Comparison of ENCODE assay signal across 1 cellular context in the genomic region with DNA sequence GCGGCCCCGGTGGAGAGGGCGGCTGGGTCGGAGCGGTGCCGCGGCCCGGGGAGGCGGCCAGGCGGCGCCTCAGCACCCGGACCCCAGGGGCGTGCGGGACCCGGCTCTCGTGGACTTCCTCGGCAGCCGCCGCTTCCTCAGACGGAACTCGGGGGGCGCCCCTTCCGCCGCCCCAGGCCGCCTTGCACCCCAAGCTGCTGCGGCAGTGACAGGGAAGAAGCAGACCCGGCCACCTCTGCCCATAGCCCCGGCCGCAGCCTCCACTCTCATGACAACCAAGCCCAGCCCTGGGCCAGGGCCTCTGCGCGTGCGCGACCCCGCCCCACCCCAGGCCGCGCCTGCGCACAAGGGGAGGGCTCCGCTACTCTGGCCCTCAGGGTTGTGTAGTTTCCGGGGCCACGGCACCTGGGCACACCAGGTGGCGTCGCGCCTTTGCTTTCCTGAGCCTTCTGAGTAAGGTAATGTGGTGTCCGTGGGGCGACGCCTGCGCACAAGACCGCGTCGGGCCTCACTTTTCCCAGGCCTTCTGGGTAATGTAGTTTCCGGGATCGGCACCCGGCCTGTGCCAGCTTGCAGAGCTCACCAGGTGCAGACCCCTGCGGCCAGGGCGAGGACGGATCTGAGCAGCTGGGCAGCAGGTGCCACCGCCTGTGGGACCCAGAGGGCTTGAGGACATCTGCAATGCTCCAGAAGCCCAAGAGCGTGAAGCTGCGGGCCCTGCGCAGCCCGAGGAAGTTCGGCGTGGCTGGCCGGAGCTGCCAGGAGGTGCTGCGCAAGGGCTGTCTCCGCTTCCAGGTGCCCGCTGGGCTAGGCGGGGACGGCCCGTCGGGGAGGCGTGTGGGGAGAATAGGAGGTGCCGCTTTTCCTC.
TF ChIP-seq lines count a peak whose summit lies in the region.

CEP104 (minus strand) TSS at position 289 of the 868 bp plus-strand sequence. CDS start 4,804 bp downstream, outside the sequence.
DFFB (plus strand) TSS at position 554 of the 868 bp plus-strand sequence; CDS start at position 682, 128 bp downstream.

TF ChIP-seq in HEK293, 187 proteins besides CTCF, POLR2A, EP300 and RAD21 (continued from another document and continues in another):
- no peak for TF ChIP-seq PRDM6 (tag by site-specific recombination; IDR thresholded peaks at IDR 0.05)
- TF ChIP-seq ZBTB7A (tag by site-specific recombination; IDR thresholded peaks at IDR 0.05; ENCODE audit: low read depth): peak; percentile 41; the same call in 1 of the 2 replicates
- peak; percentile 80; the same call in 1 of the 2 replicates for TF ChIP-seq ZXDB (tag by site-specific recombination; IDR thresholded peaks at IDR 0.05)
- no peak for TF ChIP-seq KLF7 (tag by site-specific recombination; IDR thresholded peaks at IDR 0.05; ENCODE audit: borderline replicate concordance)
- TF ChIP-seq ZBTB17 (tag by site-specific recombination; IDR thresholded peaks at IDR 0.05): peak; percentile 74
- no peak for TF ChIP-seq GFI1B (tag by site-specific recombination; IDR thresholded peaks at IDR 0.05)
- no peak for TF ChIP-seq ZNF621 (tag by site-specific recombination; IDR thresholded peaks at IDR 0.05)
- TF ChIP-seq, protein P1, sequence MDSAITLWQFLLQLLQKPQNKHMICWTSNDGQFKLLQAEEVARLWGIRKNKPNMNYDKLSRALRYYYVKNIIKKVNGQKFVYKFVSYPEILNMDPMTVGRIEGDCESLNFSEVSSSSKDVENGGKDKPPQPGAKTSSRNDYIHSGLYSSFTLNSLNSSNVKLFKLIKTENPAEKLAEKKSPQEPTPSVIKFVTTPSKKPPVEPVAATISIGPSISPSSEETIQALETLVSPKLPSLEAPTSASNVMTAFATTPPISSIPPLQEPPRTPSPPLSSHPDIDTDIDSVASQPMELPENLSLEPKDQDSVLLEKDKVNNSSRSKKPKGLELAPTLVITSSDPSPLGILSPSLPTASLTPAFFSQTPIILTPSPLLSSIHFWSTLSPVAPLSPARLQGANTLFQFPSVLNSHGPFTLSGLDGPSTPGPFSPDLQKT (IDR thresholded peaks at IDR 0.05; ENCODE audit: borderline replicate concordance, low read depth, low read length): no peak; the same call in 1 of the 2 replicates
- no peak for TF ChIP-seq ZFP69B (tag by site-specific recombination; IDR thresholded peaks at IDR 0.05)
- no peak for TF ChIP-seq ZNF37A (tag by site-specific recombination; IDR thresholded peaks at IDR 0.05)
- 0 out of 2 replicates have a peak, but pooled peaks have one; percentile 44 for TF ChIP-seq KLF17 (tag by site-specific recombination; IDR thresholded peaks at IDR 0.05)
- TF ChIP-seq ZNF2 (tag by site-specific recombination; IDR thresholded peaks at IDR 0.05): peak; percentile 48; the same call in 1 of the 2 replicates
- no peak for TF ChIP-seq ZNF623 (tag by site-specific recombination; IDR thresholded peaks at IDR 0.05)
- TF ChIP-seq ZNF266 (tag by site-specific recombination; IDR thresholded peaks at IDR 0.05; ENCODE audit: low read depth): no peak
- peak; percentile 95 for TF ChIP-seq HIC1 (tag by site-specific recombination; IDR thresholded peaks at IDR 0.05)
- TF ChIP-seq, protein P2, sequence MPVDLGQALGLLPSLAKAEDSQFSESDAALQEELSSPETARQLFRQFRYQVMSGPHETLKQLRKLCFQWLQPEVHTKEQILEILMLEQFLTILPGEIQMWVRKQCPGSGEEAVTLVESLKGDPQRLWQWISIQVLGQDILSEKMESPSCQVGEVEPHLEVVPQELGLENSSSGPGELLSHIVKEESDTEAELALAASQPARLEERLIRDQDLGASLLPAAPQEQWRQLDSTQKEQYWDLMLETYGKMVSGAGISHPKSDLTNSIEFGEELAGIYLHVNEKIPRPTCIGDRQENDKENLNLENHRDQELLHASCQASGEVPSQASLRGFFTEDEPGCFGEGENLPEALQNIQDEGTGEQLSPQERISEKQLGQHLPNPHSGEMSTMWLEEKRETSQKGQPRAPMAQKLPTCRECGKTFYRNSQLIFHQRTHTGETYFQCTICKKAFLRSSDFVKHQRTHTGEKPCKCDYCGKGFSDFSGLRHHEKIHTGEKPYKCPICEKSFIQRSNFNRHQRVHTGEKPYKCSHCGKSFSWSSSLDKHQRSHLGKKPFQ (tag by site-specific recombination; IDR thresholded peaks at IDR 0.05): no peak
- TF ChIP-seq ZNF561 (tag by site-specific recombination; IDR thresholded peaks at IDR 0.05; ENCODE audit: borderline replicate concordance): 0 out of 2 replicates have a peak, but pooled peaks have one; percentile 61
- TF ChIP-seq, protein P3, sequence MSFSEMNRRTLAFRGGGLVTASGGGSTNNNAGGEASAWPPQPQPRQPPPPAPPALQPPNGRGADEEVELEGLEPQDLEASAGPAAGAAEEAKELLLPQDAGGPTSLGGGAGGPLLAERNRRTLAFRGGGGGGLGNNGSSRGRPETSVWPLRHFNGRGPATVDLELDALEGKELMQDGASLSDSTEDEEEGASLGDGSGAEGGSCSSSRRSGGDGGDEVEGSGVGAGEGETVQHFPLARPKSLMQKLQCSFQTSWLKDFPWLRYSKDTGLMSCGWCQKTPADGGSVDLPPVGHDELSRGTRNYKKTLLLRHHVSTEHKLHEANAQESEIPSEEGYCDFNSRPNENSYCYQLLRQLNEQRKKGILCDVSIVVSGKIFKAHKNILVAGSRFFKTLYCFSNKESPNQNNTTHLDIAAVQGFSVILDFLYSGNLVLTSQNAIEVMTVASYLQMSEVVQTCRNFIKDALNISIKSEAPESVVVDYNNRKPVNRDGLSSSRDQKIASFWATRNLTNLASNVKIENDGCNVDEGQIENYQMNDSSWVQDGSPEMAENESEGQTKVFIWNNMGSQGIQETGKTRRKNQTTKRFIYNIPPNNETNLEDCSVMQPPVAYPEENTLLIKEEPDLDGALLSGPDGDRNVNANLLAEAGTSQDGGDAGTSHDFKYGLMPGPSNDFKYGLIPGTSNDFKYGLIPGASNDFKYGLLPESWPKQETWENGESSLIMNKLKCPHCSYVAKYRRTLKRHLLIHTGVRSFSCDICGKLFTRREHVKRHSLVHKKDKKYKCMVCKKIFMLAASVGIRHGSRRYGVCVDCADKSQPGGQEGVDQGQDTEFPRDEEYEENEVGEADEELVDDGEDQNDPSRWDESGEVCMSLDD (tag by site-specific recombination; IDR thresholded peaks at IDR 0.05): no peak
- no peak for TF ChIP-seq ZNF585B (tag by site-specific recombination; IDR thresholded peaks at IDR 0.05)
- TF ChIP-seq ZNF548 (tag by site-specific recombination; IDR thresholded peaks at IDR 0.05): no peak
- TF ChIP-seq ZNF112 (tag by site-specific recombination; IDR thresholded peaks at IDR 0.05): no peak
- TF ChIP-seq ZNF514 (tag by site-specific recombination; IDR thresholded peaks at IDR 0.05): no peak
- TF ChIP-seq MYNN (tag by site-specific recombination; IDR thresholded peaks at IDR 0.05; ENCODE audit: borderline replicate concordance): no peak
- TF ChIP-seq FEZF1 (tag by site-specific recombination; IDR thresholded peaks at IDR 0.05): no peak
- TF ChIP-seq ZNF239 (tag by site-specific recombination; IDR thresholded peaks at IDR 0.05): no peak
- TF ChIP-seq ZFP37 (tag by site-specific recombination; IDR thresholded peaks at IDR 0.05): no peak
- no peak for TF ChIP-seq ZBTB21 (tag by site-specific recombination; IDR thresholded peaks at IDR 0.05)
- peak; percentile 91 for TF ChIP-seq ZBTB8A (tag by site-specific recombination; IDR thresholded peaks at IDR 0.05)
- TF ChIP-seq ZBTB26 (tag by site-specific recombination; optimal IDR thresholded peaks at IDR 0.05): peak; percentile 91
- TF ChIP-seq GLI2 (tag by site-specific recombination; IDR thresholded peaks at IDR 0.05; ENCODE audit: borderline replicate concordance, low read depth): no peak
- peak; percentile 23 for TF ChIP-seq KLF1 (tag by site-specific recombination; IDR thresholded peaks at IDR 0.05)
- TF ChIP-seq ZSCAN16 (tag by site-specific recombination; IDR thresholded peaks at IDR 0.05): no peak
- TF ChIP-seq ZNF350 (tag by site-specific recombination; IDR thresholded peaks at IDR 0.05): no peak
- no peak for TF ChIP-seq SCRT2 (tag by site-specific recombination; IDR thresholded peaks at IDR 0.05)
- TF ChIP-seq ZNF416 (tag by site-specific recombination; IDR thresholded peaks at IDR 0.05): no peak
- no peak; the same call in 1 of the 2 replicates for TF ChIP-seq ZSCAN5A (tag by site-specific recombination; IDR thresholded peaks at IDR 0.05)
- no peak for TF ChIP-seq ZNF16 (tag by site-specific recombination; IDR thresholded peaks at IDR 0.05; ENCODE audit: low read depth)
- no peak for TF ChIP-seq ZNF202 (tag by site-specific recombination; IDR thresholded peaks at IDR 0.05; ENCODE audit: borderline replicate concordance)
- no peak for TF ChIP-seq ZNF214 (tag by site-specific recombination; IDR thresholded peaks at IDR 0.05; ENCODE audit: borderline replicate concordance)
- TF ChIP-seq ZNF843 (tag by site-specific recombination; IDR thresholded peaks at IDR 0.05): no peak
- TF ChIP-seq SALL2 (tag by site-specific recombination; IDR thresholded peaks at IDR 0.05; ENCODE audit: borderline replicate concordance): no peak
- TF ChIP-seq, protein P4, sequence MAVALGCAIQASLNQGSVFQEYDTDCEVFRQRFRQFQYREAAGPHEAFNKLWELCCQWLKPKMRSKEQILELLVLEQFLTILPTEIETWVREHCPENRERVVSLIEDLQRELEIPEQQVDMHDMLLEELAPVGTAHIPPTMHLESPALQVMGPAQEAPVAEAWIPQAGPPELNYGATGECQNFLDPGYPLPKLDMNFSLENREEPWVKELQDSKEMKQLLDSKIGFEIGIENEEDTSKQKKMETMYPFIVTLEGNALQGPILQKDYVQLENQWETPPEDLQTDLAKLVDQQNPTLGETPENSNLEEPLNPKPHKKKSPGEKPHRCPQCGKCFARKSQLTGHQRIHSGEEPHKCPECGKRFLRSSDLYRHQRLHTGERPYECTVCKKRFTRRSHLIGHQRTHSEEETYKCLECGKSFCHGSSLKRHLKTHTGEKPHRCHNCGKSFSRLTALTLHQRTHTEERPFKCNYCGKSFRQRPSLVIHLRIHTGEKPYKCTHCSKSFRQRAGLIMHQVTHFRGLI (tag by site-specific recombination; IDR thresholded peaks at IDR 0.05): peak; percentile 52
